Comparison of ENCODE assay signal across 21 cellular contexts in genomic region chr2:27054721-27055120, GRCh38. TPM values are rescaled to one million over a fixed set of nuclear protein-coding genes. Genes with fewer than 3 reads are reported as not detected.
A peak's percentile ranks its signal among the peaks of the same experiment; 100 is the strongest.
DNase-seq lines count a peak whose midpoint lies in the region; ATAC-seq, FAIRE-seq and TF ChIP-seq lines count a peak whose summit lies in the region.
"Had no signal": no experiment of that assay in that cellular context is flagged by ENCODE, and none has a peak within 500 bp of the region (broad histone marks: within the 10 kb centered on the region; RNA-seq: fewer than 3 reads in every experiment).

No MANE protein-coding gene starts in this region.

- H3K9me3 Mint-ChIP-seq in astrocyte (ENCODE audit: unreplicated experiment) (no peaks in the 10 kb centered on the region), nephron (no peaks in the 10 kb centered on the region)
- H3K9me3 Mint-ChIP-seq in stimulated activated naive B cell treated with anti-CD40 and anti-IgM and Interleukin-4, amounts not matched to agents 10 μg/mL and 1 μg/mL and 100 μg/mL, for 72 hours, result peaks cover 1 to 7% of the 10 kb centered on the region in 2 donors

- TF ChIP-seq CTCF in astrocyte (IDR thresholded peaks at IDR 0.05; ENCODE audit: insufficient read depth, low read depth, low read length) (no peak), nephron (IDR thresholded peaks at IDR 0.05; ENCODE audit: unreplicated experiment in 3 of 3) (no peak), right lobe of liver (IDR thresholded peaks at IDR 0.05) (no peak)

- no peak overlapping the region for H3K4me2 ChIP-seq in astrocyte (ENCODE audit: low read length)
- H3K4me2 ChIP-seq: A549 had no signal

- H3K4me3 ChIP-seq in astrocyte (ENCODE audit: insufficient read depth, low read depth, low read length) (no peak overlapping the region), right lobe of liver (no peak overlapping the region)
- H3K4me3 ChIP-seq: A549, GM12878 had no signal

- H3K4me1 Mint-ChIP-seq in astrocyte (ENCODE audit: low read depth, unreplicated experiment) (peaks cover 2% of the 10 kb centered on the region), nephron (peaks cover 11% of the 10 kb centered on the region)
- peaks cover 16 to 24% of the 10 kb centered on the region in 2 donors for H3K4me1 Mint-ChIP-seq in stimulated activated naive B cell treated with anti-CD40 and anti-IgM and Interleukin-4, amounts not matched to agents 10 μg/mL and 1 μg/mL and 100 μg/mL, for 72 hours

- TF ChIP-seq POLR2A in right lobe of liver (IDR thresholded peaks at IDR 0.05), result no peak

- 94% methylated on average over 8 of the region's 11 CpGs for WGBS in right lobe of liver (ENCODE audit: insufficient coverage, low coverage, low lambda C conversion rate, missing lambda C conversion rate)

- ATAC-seq in left cardiac atrium (no peak), Right ventricle myocardium inferior (no peak), right lobe of liver (no peak)
- no peak for ATAC-seq in stimulated activated naive B cell treated with anti-CD40 and anti-IgM and Interleukin-4, amounts not matched to agents 10 μg/mL and 1 μg/mL and 100 μg/mL, for 72 hours (replicated peaks)
- ATAC-seq: A549, GM12878 had no signal

- no peak for FAIRE-seq in astrocyte (lab: Jason Lieb, UNC)
- FAIRE-seq: A549, GM12878, H1 had no signal

- H2AFZ ChIP-seq in astrocyte (ENCODE audit: low read depth, low read length), result no peak overlapping the region

- H3K27ac ChIP-seq in astrocyte (ENCODE audit: low read depth, low read length), result no peak overlapping the region
- no peak overlapping the region for H3K27ac ChIP-seq in right lobe of liver
- H3K27ac ChIP-seq: 22Rv1, A549, C4-2B, HL-60 had no signal

- H3K36me3 ChIP-seq in astrocyte (ENCODE audit: insufficient read depth, low read length), result peaks cover 11% of the 10 kb centered on the region
- H3K36me3 ChIP-seq in right lobe of liver, result peaks cover 0 to 10% (median 2%) of the 10 kb centered on the region in 4 donors

- H3K27ac Mint-ChIP-seq in astrocyte (ENCODE audit: unreplicated experiment) (peak overlapping the region; percentile 58), nephron (no peak overlapping the region)
- H3K27ac Mint-ChIP-seq in stimulated activated naive B cell treated with anti-CD40 and anti-IgM and Interleukin-4, amounts not matched to agents 10 μg/mL and 1 μg/mL and 100 μg/mL, for 72 hours, result peak overlapping the region; percentile 27
- H3K27ac Mint-ChIP-seq: H9 had no signal

- DNase-seq in left cardiac atrium (peak; percentile 17), Right ventricle myocardium inferior (ENCODE audit: missing footprints) (no peak), astrocyte (ENCODE audit: low read depth) (no peak), hippocampal formation (lab: John Stamatoyannopoulos, UW) (no peak), right lobe of liver (no peak)
- DNase-seq in stimulated activated naive B cell treated with anti-CD40 and anti-IgM and Interleukin-4, amounts not matched to agents 10 μg/mL and 1 μg/mL and 100 μg/mL, for 72 hours, result no peak
- DNase-seq in activated naive CD4-positive, alpha-beta T cell treated with anti-CD3 and anti-CD28 coated beads, Interleukin-2, amount 50 U/mL, for 16 hours, result no peak
- DNase-seq: AML-193; CD4-positive, alpha-beta memory T cell; DMS 273 treated with DMSO at 0.1 percent for 48 hours; DMS53; DND-41; EL; H9 had no signal

- no peak overlapping the region for H3K4me3 Mint-ChIP-seq in astrocyte (ENCODE audit: unreplicated experiment)
- peak overlapping the region; percentile 59 to 92 (median 73) for H3K4me3 Mint-ChIP-seq in nephron
- H3K4me3 Mint-ChIP-seq in stimulated activated naive B cell treated with anti-CD40 and anti-IgM and Interleukin-4, amounts not matched to agents 10 μg/mL and 1 μg/mL and 100 μg/mL, for 72 hours, result no peak overlapping the region

- no peaks in the 10 kb centered on the region for H3K9me3 ChIP-seq in astrocyte (ENCODE audit: insufficient read depth, low read depth, low read length)
- H3K9me3 ChIP-seq in right lobe of liver, result no peaks in the 10 kb centered on the region
- H3K9me3 ChIP-seq: A549 had no signal

- H3K27me3 Mint-ChIP-seq in astrocyte (ENCODE audit: low read depth, unreplicated experiment) (no peaks in the 10 kb centered on the region), nephron (ENCODE audit: low read depth) (peaks cover 4% of the 10 kb centered on the region)
- peaks cover 9 to 12% of the 10 kb centered on the region in 2 donors for H3K27me3 Mint-ChIP-seq in stimulated activated naive B cell treated with anti-CD40 and anti-IgM and Interleukin-4, amounts not matched to agents 10 μg/mL and 1 μg/mL and 100 μg/mL, for 72 hours

- no peak overlapping the region for H3K9ac ChIP-seq in astrocyte (ENCODE audit: low read length)

- no peaks in the 10 kb centered on the region for H3K79me2 ChIP-seq in astrocyte (ENCODE audit: insufficient read depth, low read length)

- H3K27me3 ChIP-seq in astrocyte (ENCODE audit: insufficient read depth, low read length) (no peaks in the 10 kb centered on the region), right lobe of liver (no peaks in the 10 kb centered on the region)

- intact Hi-C loops in left cardiac atrium (cut with DNase I) (no loop called here), Right ventricle myocardium inferior (cut with DNase I) (no loop called here), right lobe of liver (cut with DNase I) (no loop called here)

- H3K4me1 ChIP-seq in astrocyte (ENCODE audit: insufficient read depth, low read length) (peaks cover 8% of the 10 kb centered on the region), right lobe of liver (peaks cover 0 to 9% (median 2%) of the 10 kb centered on the region in 4 donors)

- H4K20me1 ChIP-seq in astrocyte (ENCODE audit: insufficient read depth, low read length), result peaks cover 11% of the 10 kb centered on the region

- H3K36me3 Mint-ChIP-seq in astrocyte (ENCODE audit: low read depth, unreplicated experiment), result peaks cover 20% of the 10 kb centered on the region
- H3K36me3 Mint-ChIP-seq in nephron (ENCODE audit: low read depth), result peaks cover 52% of the 10 kb centered on the region
- peaks cover 26 to 58% of the 10 kb centered on the region in 2 donors for H3K36me3 Mint-ChIP-seq in stimulated activated naive B cell treated with anti-CD40 and anti-IgM and Interleukin-4, amounts not matched to agents 10 μg/mL and 1 μg/mL and 100 μg/mL, for 72 hours

RNA-seq across cellular contexts. Expression of gene AGBL5, which starts 3.3 kb away (rescaled TPM):
- 10 to 100 TPM in 1 of 2 donors, 1 to 10 TPM in 1; 8.4 to 12.0 TPM for total RNA-seq in left cardiac atrium
- 9.9 TPM for total RNA-seq in Right ventricle myocardium inferior
- 19.9 and 20.7 TPM in 2 replicates for total RNA-seq in astrocyte
- 1 to 10 TPM; 3.9 to 7.4 (median 6.4) TPM for total RNA-seq in right lobe of liver

RNA-seq across cellular contexts. Expression of gene OST4, which starts 16.7 kb away (rescaled TPM):
- total RNA-seq in left cardiac atrium, result 100 to 1,000 TPM; 364 to 404 TPM
- total RNA-seq in Right ventricle myocardium inferior, result 411 TPM
- 395 and 419 TPM in 2 replicates for total RNA-seq in astrocyte
- 100 to 1,000 TPM; 144 to 182 (median 161) TPM for total RNA-seq in right lobe of liver

RNA-seq across cellular contexts. Expression of gene TMEM214, which starts 22.0 kb away (rescaled TPM):
- total RNA-seq in left cardiac atrium (10 to 100 TPM; 39.1 to 66.5 TPM), Right ventricle myocardium inferior (32.7 TPM), astrocyte (93.5 and 108 TPM in 2 replicates), right lobe of liver (10 to 100 TPM; 29.1 to 62.7 (median 50.0) TPM)

RNA-seq across cellular contexts. Expression of gene EMILIN1, which starts 23.7 kb away (rescaled TPM):
- total RNA-seq in left cardiac atrium, result 10 to 100 TPM; 41.1 to 46.6 TPM
- total RNA-seq in Right ventricle myocardium inferior, result 25.8 TPM
- total RNA-seq in astrocyte, result 0.95 and 1.2 TPM in 2 replicates
- total RNA-seq in right lobe of liver, result 10 to 100 TPM in 5 of 6 experiments, 1 to 10 TPM in 1; 7.2 to 26.1 (median 21.0) TPM

RNA-seq across cellular contexts. Expression of gene KHK, which starts 31.9 kb away (rescaled TPM):
- total RNA-seq in left cardiac atrium (1 to 10 TPM; 3.0 to 4.3 TPM), Right ventricle myocardium inferior (4.5 TPM), astrocyte (0.94 and 0.95 TPM in 2 replicates), right lobe of liver (100 to 1,000 TPM; 101 to 283 (median 206) TPM)

Comparison
In these comparisons a context has a peak if more than half of its experiments do, and no peak if none do; other contexts are left out.
1. H3K27ac Mint-ChIP-seq: peak in astrocyte (single experiment) and stimulated activated naive B cell treated with anti-CD40 and anti-IgM and Interleukin-4, amounts not matched to agents 10 μg/mL and 1 μg/mL and 100 μg/mL, for 72 hours (single experiment); none in nephron (0 of 3).
2. H3K4me3 Mint-ChIP-seq: peak in nephron (3 of 3); none in astrocyte (single experiment) and stimulated activated naive B cell treated with anti-CD40 and anti-IgM and Interleukin-4, amounts not matched to agents 10 μg/mL and 1 μg/mL and 100 μg/mL, for 72 hours (0 of 2).